ENCODE assay signal across 20 cellular contexts in the genomic region with DNA sequence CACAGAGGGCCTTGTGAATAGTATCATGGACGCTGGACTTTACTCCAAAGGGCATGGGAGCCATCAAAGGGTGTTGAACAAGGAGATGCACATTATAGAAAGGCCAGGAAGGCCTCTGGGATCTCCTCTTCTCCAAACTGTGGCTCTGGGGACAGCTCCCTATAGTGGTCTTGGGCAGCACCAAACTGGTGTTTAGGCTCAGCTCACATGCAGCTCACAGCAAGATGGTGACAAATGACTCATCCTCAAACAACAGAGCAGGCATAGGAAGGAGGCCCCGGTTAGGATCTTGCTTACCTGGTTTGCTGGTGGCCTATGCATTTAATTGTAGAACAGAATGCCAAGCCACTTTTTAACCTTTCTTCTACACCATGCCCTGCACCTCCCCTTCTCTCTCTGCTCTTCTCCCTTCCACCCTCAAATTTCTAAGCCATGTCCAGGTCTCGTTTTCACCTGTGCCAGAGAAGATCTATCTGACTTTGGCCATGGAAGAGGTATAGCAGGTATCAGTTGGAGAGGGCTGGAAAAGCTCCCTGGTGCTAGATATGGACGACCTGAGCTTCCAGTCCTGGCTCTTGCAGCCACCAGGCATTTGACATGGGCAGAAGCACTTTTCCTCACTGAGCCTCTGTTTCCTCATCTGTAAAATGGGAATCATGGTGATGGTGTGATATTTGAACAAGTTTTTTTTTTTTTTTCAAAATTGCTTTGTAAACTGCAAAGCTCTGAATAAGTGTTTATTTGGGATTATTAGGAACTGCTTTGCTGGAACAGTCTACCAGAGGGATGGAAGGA. TPM values are rescaled to one million over a fixed set of nuclear protein-coding genes. Genes with fewer than 3 reads are reported as not detected.
DNase-seq lines count a peak whose midpoint lies in the region; ATAC-seq and TF ChIP-seq lines count a peak whose summit lies in the region.
"Had no signal": no experiment of that assay in that cellular context is flagged by ENCODE, and none has a peak within 500 bp of the region (broad histone marks: within the 10 kb centered on the region; RNA-seq: fewer than 3 reads in every experiment).

No MANE protein-coding gene starts in this region.

- H3K9me3 ChIP-seq in OCI-LY3 (ENCODE audit: insufficient read depth, low read length): no peaks in the 10 kb centered on the region
- no peaks in the 10 kb centered on the region for H3K9me3 ChIP-seq in left lung
- H3K9me3 ChIP-seq: BLaER1 treated with 17β-estradiol and CSF1 and Interleukin-3, amounts not matched to agents 10 nM and 100 nM had no signal

- H3K27ac ChIP-seq in OCI-LY3 (ENCODE audit: low read length): no peak overlapping the region
- H3K27ac ChIP-seq in left lung: no peak overlapping the region
- H3K27ac ChIP-seq: BLaER1 treated with 17β-estradiol and CSF1 and Interleukin-3, amounts not matched to agents 10 nM and 100 nM; RWPE1 had no signal

- DNase-seq in Calu3: no peak
- no peak for DNase-seq in nephron progenitor cell
- DNase-seq in left lung: no peak
- DNase-seq in HCEC 1CT: no peak
- no peak for DNase-seq in putamen (ENCODE audit: low spot score)
- no peak for DNase-seq in AG08395 (ENCODE audit: low spot score)
- DNase-seq: CD8-positive, alpha-beta memory T cell; DMS79 treated with DMSO at 0.1 percent for 48 hours; NCI-H1694 treated with DMSO at 0.1 percent for 48 hours; NCI-H510A; NCI-H82; PC-3; SIG-M5; T-helper 17 cell had no signal

- H3K4me3 Mint-ChIP-seq in Calu3 (ENCODE audit: low read depth, unreplicated experiment): no peak overlapping the region
- no peak overlapping the region for H3K4me3 Mint-ChIP-seq in nephron progenitor cell
- H3K4me3 Mint-ChIP-seq: CD8-positive, alpha-beta memory T cell; T-helper 17 cell had no signal

- H3K36me3 ChIP-seq in OCI-LY3 (replicated peaks; ENCODE audit: low read depth, low read length): no peaks in the 10 kb centered on the region
- no peaks in the 10 kb centered on the region for H3K36me3 ChIP-seq in left lung
- H3K36me3 ChIP-seq: BLaER1 treated with 17β-estradiol and CSF1 and Interleukin-3, amounts not matched to agents 10 nM and 100 nM had no signal

- H3K4me1 ChIP-seq in OCI-LY3 (ENCODE audit: low read length) (peaks cover 16% of the 10 kb centered on the region), left lung (peaks cover 2 to 3% of the 10 kb centered on the region in 2 donors)
- H3K4me1 ChIP-seq: BLaER1 treated with 17β-estradiol and CSF1 and Interleukin-3, amounts not matched to agents 10 nM and 100 nM had no signal

- TF ChIP-seq CTCF in Calu3 (IDR thresholded peaks at IDR 0.05; ENCODE audit: unreplicated experiment) (no peak), OCI-LY3 (IDR thresholded peaks at IDR 0.05; ENCODE audit: low read depth, low read length) (no peak), nephron progenitor cell (IDR thresholded peaks at IDR 0.05) (no peak), left lung (IDR thresholded peaks at IDR 0.05) (no peak)

- no peak overlapping the region for H2AFZ ChIP-seq in OCI-LY3 (ENCODE audit: low read depth, low read length)

- H3K27me3 Mint-ChIP-seq in Calu3 (ENCODE audit: unreplicated experiment) (no peaks in the 10 kb centered on the region), nephron progenitor cell (ENCODE audit: low read depth, poor library complexity) (peaks cover 15% of the 10 kb centered on the region)

- H3K4me1 Mint-ChIP-seq in Calu3 (ENCODE audit: low read depth, unreplicated experiment): peaks cover 67% of the 10 kb centered on the region
- H3K4me1 Mint-ChIP-seq in nephron progenitor cell: peaks cover 15% of the 10 kb centered on the region
- H3K4me1 Mint-ChIP-seq: CD8-positive, alpha-beta memory T cell had no signal

- H3K4me2 ChIP-seq in OCI-LY3 (ENCODE audit: low read length): peak overlapping the region; percentile 29
- H3K4me2 ChIP-seq: BLaER1 treated with 17β-estradiol and CSF1 and Interleukin-3, amounts not matched to agents 10 nM and 100 nM had no signal

- H3K79me2 ChIP-seq in OCI-LY3 (ENCODE audit: low read length): no peaks in the 10 kb centered on the region

- no TSS peak for BruUV-seq in Calu3 (replicated peaks; lab: Mats Ljungman, UMichigan)

- CTCF ChIA-PET in Calu3 (lab: Charles Lee): interaction anchor here (0.6 to 1.1 kb wide), 3 partner anchors 12 to 19 kb away, joined by 3 to 4 read pairs (median 3); a partner anchor contains a TSS

- ATAC-seq in GM18868 (IDR thresholded peaks at IDR 0.05; ENCODE audit: unreplicated experiment) (peak; percentile 50), left lung (no peak)
- ATAC-seq: PC-3, T-helper 17 cell had no signal

- H3K36me3 Mint-ChIP-seq in Calu3 (ENCODE audit: insufficient read depth, unreplicated experiment): peaks cover 19% of the 10 kb centered on the region
- no peaks in the 10 kb centered on the region for H3K36me3 Mint-ChIP-seq in nephron progenitor cell (ENCODE audit: low read depth)
- H3K36me3 Mint-ChIP-seq: CD8-positive, alpha-beta memory T cell had no signal

- H3K27ac Mint-ChIP-seq in Calu3 (ENCODE audit: unreplicated experiment) (peak overlapping the region; percentile 42), nephron progenitor cell (peak overlapping the region; percentile 82)
- H3K27ac Mint-ChIP-seq: CD8-positive, alpha-beta memory T cell; T-helper 17 cell had no signal

- no peak overlapping the region for H3K9ac ChIP-seq in OCI-LY3 (ENCODE audit: low read length)
- H3K9ac ChIP-seq: BLaER1 treated with 17β-estradiol and CSF1 and Interleukin-3, amounts not matched to agents 10 nM and 100 nM had no signal

- H3K4me3 ChIP-seq in OCI-LY3 (ENCODE audit: low read length): no peak overlapping the region
- H3K4me3 ChIP-seq in left lung: no peak overlapping the region
- H3K4me3 ChIP-seq: BLaER1 treated with 17β-estradiol and CSF1 and Interleukin-3, amounts not matched to agents 10 nM and 100 nM had no signal

- no peaks in the 10 kb centered on the region for H3K9me3 Mint-ChIP-seq in Calu3 (ENCODE audit: low read depth, unreplicated experiment)
- H3K9me3 Mint-ChIP-seq in nephron progenitor cell: no peaks in the 10 kb centered on the region
- H3K9me3 Mint-ChIP-seq: CD8-positive, alpha-beta memory T cell had no signal

- intact Hi-C loops in Calu3 (cut with micrococcal nuclease; ENCODE audit: unreplicated experiment) (no loop called here), left lung (cut with DNase I) (no loop called here)

- H3K27me3 ChIP-seq in OCI-LY3 (ENCODE audit: low read depth, low read length) (0 out of 2 replicates have a peak, but pooled peaks cover 2% of the 10 kb centered on the region), left lung (no peaks in the 10 kb centered on the region)
- H3K27me3 ChIP-seq: BLaER1 treated with 17β-estradiol and CSF1 and Interleukin-3, amounts not matched to agents 10 nM and 100 nM had no signal

- H4K20me1 ChIP-seq in OCI-LY3 (ENCODE audit: insufficient read depth, low read length): no peaks in the 10 kb centered on the region
- H4K20me1 ChIP-seq: BLaER1 treated with 17β-estradiol and CSF1 and Interleukin-3, amounts not matched to agents 10 nM and 100 nM had no signal

RNA-seq across cellular contexts. Expression of a gene that starts 14.4 kb away (rescaled TPM):
- total RNA-seq in Calu3 (2022): 286 and 299 TPM in 2 replicates
- total RNA-seq in left lung: 10 to 100 TPM; 41.1 to 53.1 TPM
- total RNA-seq: G401, H4 had no signal
